ENCODE assay signal across 2 cellular contexts in the genomic region with DNA sequence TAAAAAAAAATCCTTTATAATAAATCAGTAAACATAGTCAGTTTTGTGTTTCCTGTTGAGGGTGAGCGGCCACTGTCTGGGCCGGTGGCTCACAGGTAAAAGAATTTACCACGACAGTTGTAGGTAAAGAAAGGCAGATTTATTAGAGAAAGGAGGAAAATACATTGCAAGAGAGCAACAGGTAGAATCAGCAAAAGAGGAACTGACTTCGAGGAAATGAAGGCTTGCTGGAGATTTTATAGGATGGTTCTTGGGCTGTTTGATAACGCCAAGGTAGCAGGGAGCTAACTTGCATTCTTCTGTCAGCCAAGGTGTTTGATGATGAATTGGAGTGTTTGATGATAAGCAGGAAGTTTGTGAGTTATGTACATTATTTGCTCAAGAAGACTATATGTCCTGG.
TF ChIP-seq lines count a peak whose summit lies in the region.

No MANE protein-coding gene starts in this region.

TF ChIP-seq in A549, 52 proteins besides CTCF, POLR2A, EP300 and RAD21:
- TF ChIP-seq JUN (IDR thresholded peaks at IDR 0.05) (no peak), RARB (CRISPR knock-in tag; IDR thresholded peaks at IDR 0.05) (no peak), FOXS1 (CRISPR knock-in tag; IDR thresholded peaks at IDR 0.05) (no peak), CBX8 (IDR thresholded peaks at IDR 0.05) (no peak), FOSL2 (IDR thresholded peaks at IDR 0.05) (no peak), FOSL2 (CRISPR knock-in tag; IDR thresholded peaks at IDR 0.05) (no peak), NFE2L2 (conservative IDR thresholded peaks at IDR 0.05; ENCODE audit: low read length) (no peak), E2F6 (IDR thresholded peaks at IDR 0.05; ENCODE audit: borderline replicate concordance, low read depth) (no peak), SREBF2 (IDR thresholded peaks at IDR 0.05) (no peak), SMC3 (IDR thresholded peaks at IDR 0.05) (no peak), FOSB (CRISPR knock-in tag; IDR thresholded peaks at IDR 0.05) (no peak), CBX2 (IDR thresholded peaks at IDR 0.05; ENCODE audit: borderline replicate concordance, low read depth) (no peak), MYC (IDR thresholded peaks at IDR 0.05; ENCODE audit: borderline replicate concordance, low read length) (no peak), CHD4 (IDR thresholded peaks at IDR 0.05; ENCODE audit: borderline replicate concordance) (no peak), EHF (CRISPR knock-in tag; IDR thresholded peaks at IDR 0.05) (no peak), TFCP2L1 (CRISPR knock-in tag; IDR thresholded peaks at IDR 0.05) (no peak), ESRRA (IDR thresholded peaks at IDR 0.05; ENCODE audit: borderline replicate concordance, low read length) (no peak)
- TF ChIP-seq, protein P1, sequence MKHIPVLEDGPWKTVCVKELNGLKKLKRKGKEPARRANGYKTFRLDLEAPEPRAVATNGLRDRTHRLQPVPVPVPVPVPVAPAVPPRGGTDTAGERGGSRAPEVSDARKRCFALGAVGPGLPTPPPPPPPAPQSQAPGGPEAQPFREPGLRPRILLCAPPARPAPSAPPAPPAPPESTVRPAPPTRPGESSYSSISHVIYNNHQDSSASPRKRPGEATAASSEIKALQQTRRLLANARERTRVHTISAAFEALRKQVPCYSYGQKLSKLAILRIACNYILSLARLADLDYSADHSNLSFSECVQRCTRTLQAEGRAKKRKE (CRISPR knock-in tag; IDR thresholded peaks at IDR 0.05; ENCODE audit: low read depth) = no peak
- TF ChIP-seq, protein P2, sequence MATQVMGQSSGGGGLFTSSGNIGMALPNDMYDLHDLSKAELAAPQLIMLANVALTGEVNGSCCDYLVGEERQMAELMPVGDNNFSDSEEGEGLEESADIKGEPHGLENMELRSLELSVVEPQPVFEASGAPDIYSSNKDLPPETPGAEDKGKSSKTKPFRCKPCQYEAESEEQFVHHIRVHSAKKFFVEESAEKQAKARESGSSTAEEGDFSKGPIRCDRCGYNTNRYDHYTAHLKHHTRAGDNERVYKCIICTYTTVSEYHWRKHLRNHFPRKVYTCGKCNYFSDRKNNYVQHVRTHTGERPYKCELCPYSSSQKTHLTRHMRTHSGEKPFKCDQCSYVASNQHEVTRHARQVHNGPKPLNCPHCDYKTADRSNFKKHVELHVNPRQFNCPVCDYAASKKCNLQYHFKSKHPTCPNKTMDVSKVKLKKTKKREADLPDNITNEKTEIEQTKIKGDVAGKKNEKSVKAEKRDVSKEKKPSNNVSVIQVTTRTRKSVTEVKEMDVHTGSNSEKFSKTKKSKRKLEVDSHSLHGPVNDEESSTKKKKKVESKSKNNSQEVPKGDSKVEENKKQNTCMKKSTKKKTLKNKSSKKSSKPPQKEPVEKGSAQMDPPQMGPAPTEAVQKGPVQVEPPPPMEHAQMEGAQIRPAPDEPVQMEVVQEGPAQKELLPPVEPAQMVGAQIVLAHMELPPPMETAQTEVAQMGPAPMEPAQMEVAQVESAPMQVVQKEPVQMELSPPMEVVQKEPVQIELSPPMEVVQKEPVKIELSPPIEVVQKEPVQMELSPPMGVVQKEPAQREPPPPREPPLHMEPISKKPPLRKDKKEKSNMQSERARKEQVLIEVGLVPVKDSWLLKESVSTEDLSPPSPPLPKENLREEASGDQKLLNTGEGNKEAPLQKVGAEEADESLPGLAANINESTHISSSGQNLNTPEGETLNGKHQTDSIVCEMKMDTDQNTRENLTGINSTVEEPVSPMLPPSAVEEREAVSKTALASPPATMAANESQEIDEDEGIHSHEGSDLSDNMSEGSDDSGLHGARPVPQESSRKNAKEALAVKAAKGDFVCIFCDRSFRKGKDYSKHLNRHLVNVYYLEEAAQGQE (IDR thresholded peaks at IDR 0.05) = no peak
- TF ChIP-seq, protein P3, sequence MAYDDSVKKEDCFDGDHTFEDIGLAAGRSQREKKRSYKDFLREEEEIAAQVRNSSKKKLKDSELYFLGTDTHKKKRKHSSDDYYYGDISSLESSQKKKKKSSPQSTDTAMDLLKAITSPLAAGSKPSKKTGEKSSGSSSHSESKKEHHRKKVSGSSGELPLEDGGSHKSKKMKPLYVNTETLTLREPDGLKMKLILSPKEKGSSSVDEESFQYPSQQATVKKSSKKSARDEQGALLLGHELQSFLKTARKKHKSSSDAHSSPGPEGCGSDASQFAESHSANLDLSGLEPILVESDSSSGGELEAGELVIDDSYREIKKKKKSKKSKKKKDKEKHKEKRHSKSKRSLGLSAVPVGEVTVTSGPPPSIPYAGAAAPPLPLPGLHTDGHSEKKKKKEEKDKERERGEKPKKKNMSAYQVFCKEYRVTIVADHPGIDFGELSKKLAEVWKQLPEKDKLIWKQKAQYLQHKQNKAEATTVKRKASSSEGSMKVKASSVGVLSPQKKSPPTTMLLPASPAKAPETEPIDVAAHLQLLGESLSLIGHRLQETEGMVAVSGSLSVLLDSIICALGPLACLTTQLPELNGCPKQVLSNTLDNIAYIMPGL (CRISPR knock-in tag; IDR thresholded peaks at IDR 0.05; ENCODE audit: borderline replicate concordance) = no peak

TF ChIP-seq in K562, 482 proteins besides CTCF, POLR2A, EP300 and RAD21:
- no peak for TF ChIP-seq GABPB2 (CRISPR knock-in tag; conservative IDR thresholded peaks at IDR 0.05)
- TF ChIP-seq SPI1 (IDR thresholded peaks at IDR 0.05; ENCODE audit: borderline replicate concordance, low read depth, low read length) = peak; percentile 58; the same call in 1 of the 2 replicates
